In the genomic region with DNA sequence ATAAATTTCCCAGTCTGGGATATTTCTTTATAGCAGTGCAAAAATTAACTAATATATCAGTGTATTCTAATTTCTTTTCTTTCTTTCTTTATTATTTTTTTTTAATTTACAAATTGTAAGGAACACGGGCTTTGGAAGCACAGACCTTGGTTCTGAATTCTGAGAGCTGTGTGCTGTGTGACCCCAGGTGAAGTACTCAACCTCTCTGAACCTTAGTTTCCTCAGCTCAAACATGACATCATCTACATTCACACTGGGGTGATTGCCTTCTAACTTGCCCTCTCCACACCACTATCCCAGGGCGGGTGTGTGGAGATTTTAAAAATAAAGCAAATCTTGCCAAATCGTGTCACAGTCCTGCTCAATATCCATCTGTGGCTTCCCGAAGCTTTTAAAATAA, we compare ENCODE assay signal across 27 cellular contexts.
"Had no signal": no experiment of that assay in that cellular context is flagged by ENCODE, and none has a peak within 500 bp of the region (broad histone marks: within the 10 kb centered on the region; RNA-seq: fewer than 3 reads in every experiment).

No MANE protein-coding gene starts in this region.

- H3K4me2 ChIP-seq: hepatocyte had no signal

- H3K27me3 ChIP-seq: colonic mucosa, dorsolateral prefrontal cortex, esophagus muscularis mucosa, esophagus squamous epithelium, foreskin keratinocyte, gastrocnemius medialis, gastroesophageal sphincter, heart left ventricle, heart right ventricle, hepatocyte had no signal

- ATAC-seq: effector memory CD8-positive, alpha-beta T cell; esophagus mucosa; foreskin keratinocyte; gastrocnemius medialis; gastroesophageal sphincter; heart left ventricle; heart right ventricle had no signal

- H3K9me3 ChIP-seq: colonic mucosa, esophagus muscularis mucosa, esophagus squamous epithelium, gastrocnemius medialis, gastroesophageal sphincter, heart left ventricle, heart right ventricle had no signal

- H2AFZ ChIP-seq: hepatocyte had no signal

- H3K79me2 ChIP-seq: hepatocyte had no signal

- FAIRE-seq: endometrium, endothelial cell of umbilical vein, frontal cortex had no signal

- H3K4me1 ChIP-seq: colonic mucosa, esophagus muscularis mucosa, gastroesophageal sphincter had no signal

- H3K36me3 ChIP-seq: colonic mucosa, esophagus muscularis mucosa, esophagus squamous epithelium, gastrocnemius medialis, gastroesophageal sphincter, heart left ventricle, heart right ventricle had no signal

- H3K4me3 ChIP-seq: colonic mucosa, coronary artery, dorsolateral prefrontal cortex, esophagus muscularis mucosa, esophagus squamous epithelium, gastrocnemius medialis, gastroesophageal sphincter, heart left ventricle, heart right ventricle, hepatocyte had no signal

- H3K27ac ChIP-seq: colonic mucosa, coronary artery, dorsolateral prefrontal cortex, epithelial cell of prostate, esophagus muscularis mucosa, esophagus squamous epithelium, foreskin keratinocyte, gastrocnemius medialis, gastroesophageal sphincter, heart left ventricle, heart right ventricle, hepatocyte had no signal

- DNase-seq: colonic mucosa; cortex of kidney; dorsolateral prefrontal cortex; effector CD4-positive, alpha-beta T cell; effector CD8-positive, alpha-beta T cell; effector memory CD4-positive, alpha-beta T cell; effector memory CD8-positive, alpha-beta T cell; endodermal cell; erythroblast; esophagus squamous epithelium; foreskin fibroblast; foreskin keratinocyte; foreskin melanocyte; gastrocnemius medialis; glutamatergic neuron; head of caudate nucleus; heart left ventricle; heart right ventricle had no signal
